3 cellular contexts compared by ENCODE assay signal in the genomic region with DNA sequence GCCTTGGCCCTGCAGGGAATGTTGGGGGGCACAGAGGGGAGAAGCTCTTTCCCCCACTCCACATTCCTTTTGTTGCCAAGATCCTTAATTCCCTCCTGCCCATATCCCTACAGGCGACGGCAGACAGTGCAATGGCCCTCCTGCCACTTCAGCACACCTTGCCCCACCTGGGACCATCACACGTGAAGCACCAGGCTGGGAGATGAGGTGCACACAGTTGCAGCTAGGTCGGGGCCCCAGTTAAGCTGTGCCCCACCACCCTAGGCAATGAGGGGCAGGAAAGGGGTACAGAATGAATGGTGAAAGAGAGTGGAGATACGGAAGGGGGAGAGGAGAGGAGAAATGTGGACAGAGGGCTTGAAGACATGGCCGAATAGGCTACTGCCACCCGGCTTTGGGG. TPM values are rescaled to one million over a fixed set of nuclear protein-coding genes. Genes with fewer than 3 reads are reported as not detected.
"Had no signal": no experiment of that assay in that cellular context is flagged by ENCODE, and none has a peak within 500 bp of the region (broad histone marks: within the 10 kb centered on the region; RNA-seq: fewer than 3 reads in every experiment).

No MANE protein-coding gene starts in this region.

- ATAC-seq: GM12878 had no signal

- H3K4me3 ChIP-seq: GM12878 had no signal

- DNase-seq: GDM1, GF-D8 had no signal

RNA-seq across cellular contexts. Expression of a gene that starts 26.2 kb away (rescaled TPM):
- total RNA-seq: GM12878 had no signal
- polyA plus RNA-seq: GM12878 had no signal
